In genomic region chr22:50526849-50527801, GRCh38 we compare ENCODE assay signal across 9 cellular contexts. TPM values are rescaled to one million over a fixed set of nuclear protein-coding genes. Genes with fewer than 3 reads are reported as not detected.
DNase-seq lines count a peak whose midpoint lies in the region; ATAC-seq and TF ChIP-seq lines count a peak whose summit lies in the region.
"Had no signal": no experiment of that assay in that cellular context is flagged by ENCODE, and none has a peak within 500 bp of the region (broad histone marks: within the 10 kb centered on the region; RNA-seq: fewer than 3 reads in every experiment).

No MANE protein-coding gene starts in this region.

- WGBS in transverse colon (ENCODE audit: low coverage in 1 of 2), 2 donors, result 54% methylated on average over 29 of the region's 29 CpGs; no CpG with 5 or more reads in 1 of the 2 donors

- TF ChIP-seq EP300 in transverse colon (IDR thresholded peaks at IDR 0.05; ENCODE audit: low read depth), result no peak

- H3K4me3 ChIP-seq in BE2C (ENCODE audit: low read depth, low read length) (peak overlapping the region; percentile 85), coronary artery (peak overlapping the region; percentile 86), transverse colon (peak overlapping the region; percentile 58 to 86 (median 74))

- H3K4me3 Mint-ChIP-seq in memory B cell, result peak overlapping the region; percentile 88

- peaks cover 17% of the 10 kb centered on the region for H3K36me3 ChIP-seq in BE2C
- peaks cover 0 to 11% (median 0%) of the 10 kb centered on the region in 4 donors for H3K36me3 ChIP-seq in transverse colon

- H3K9me3 ChIP-seq in BE2C (peaks cover 5% of the 10 kb centered on the region; the same call in 1 of the 2 replicates), transverse colon (no peaks in the 10 kb centered on the region)

- H3K27me3 Mint-ChIP-seq in memory B cell, result no peaks in the 10 kb centered on the region

- in situ Hi-C loops in transverse colon (cut with MboI; ENCODE audit: low pct_ligation_motif_present in 1 of 4, low pct_unique_long_range_greater_than_20kb in 1 of 4, low sequenced_read_pairs in 3 of 4), result no loop called here

- TF ChIP-seq CTCF in BE2C (IDR thresholded peaks at IDR 0.05; ENCODE audit: low read depth, low read length) (no peak), GM20000 (IDR thresholded peaks at IDR 0.05; ENCODE audit: extremely low read depth, missing control alignments) (no peak), coronary artery (IDR thresholded peaks at IDR 0.05) (no peak), transverse colon (IDR thresholded peaks at IDR 0.05) (no peak)

- peak overlapping the region; percentile 93 for H3K27ac Mint-ChIP-seq in memory B cell

- H3K4me1 ChIP-seq in BE2C (peaks cover 17% of the 10 kb centered on the region), transverse colon (peaks cover 15 to 66% (median 56%) of the 10 kb centered on the region in 4 donors)

- intact Hi-C loops in transverse colon (cut with DNase I; ENCODE audit: low total_unique reads), result no loop called here

- peaks cover 24% of the 10 kb centered on the region for H3K4me1 Mint-ChIP-seq in memory B cell

- DNase-seq in BE2C (peak; percentile 66), GM20000 (ENCODE audit: low spot score) (peak; percentile 85), SK-N-DZ (ENCODE audit: low spot score) (peak; percentile 74), coronary artery (ENCODE audit: low spot score) (peak; percentile 80), memory B cell (ENCODE audit: low spot score in 2 of 2) (peak in 1 of 2 donors; percentile 38), transverse colon (peak; percentile 74), NCI-H1092 treated with DMSO at 0.1 percent for 48 hours (lab: John Stamatoyannopoulos, UW) (no peak)

- ATAC-seq in memory B cell (ENCODE audit: low read depth) (no peak), GM19452 (IDR thresholded peaks at IDR 0.05; ENCODE audit: unreplicated experiment) (no peak)

- TF ChIP-seq POLR2A in transverse colon (IDR thresholded peaks at IDR 0.05), result peak; percentile 12

- peaks cover 30% of the 10 kb centered on the region for H3K27me3 ChIP-seq in BE2C
- H3K27me3 ChIP-seq in transverse colon, result no peaks in the 10 kb centered on the region

- peak overlapping the region; percentile 64 to 95 for H3K27ac ChIP-seq in coronary artery
- H3K27ac ChIP-seq in transverse colon, result peak overlapping the region; percentile 95 to 99 (median 98)

- peaks cover 1% of the 10 kb centered on the region for H3K36me3 Mint-ChIP-seq in memory B cell

- no peaks in the 10 kb centered on the region for H3K9me3 Mint-ChIP-seq in memory B cell

RNA-seq across cellular contexts. Expression of gene SCO2, which starts 1.7 kb away (rescaled TPM):
- polyA plus RNA-seq in BE2C (2012; ENCODE audit: insufficient read depth, insufficient read length, low read depth), result 8.2 TPM
- 1.1 and 5.1 TPM in 2 replicates for polyA plus RNA-seq in SK-N-DZ (2014; cell fraction: cytosol; rRNA removed)
- 4.3 and 7.6 TPM in 2 replicates for polyA plus RNA-seq in SK-N-DZ (2014; cell fraction: nucleus; rRNA removed)
- total RNA-seq in transverse colon, result 10 to 100 TPM in 1 of 4 donors, 1 to 10 TPM in 2, not detected in 1; 5.1 to 63.6 (median 5.9) TPM

RNA-seq across cellular contexts. Expression of gene TYMP, which starts 2.7 kb away (rescaled TPM):
- polyA plus RNA-seq in BE2C (2012; ENCODE audit: insufficient read depth, insufficient read length, low read depth), result 5.2 TPM
- 1.6 and 3.1 TPM in 2 replicates for polyA plus RNA-seq in SK-N-DZ (2014; cell fraction: cytosol; rRNA removed)
- 3.0 and 4.6 TPM in 2 replicates for polyA plus RNA-seq in SK-N-DZ (2014; cell fraction: nucleus; rRNA removed)
- 10 to 100 TPM; 27.5 to 60.7 (median 32.2) TPM for total RNA-seq in transverse colon

RNA-seq across cellular contexts. Expression of gene KLHDC7B, which starts 18.6 kb away (rescaled TPM):
- 1.3 TPM for polyA plus RNA-seq in BE2C (2012; ENCODE audit: insufficient read depth, insufficient read length, low read depth)
- polyA plus RNA-seq in SK-N-DZ (2014; cell fraction: cytosol; rRNA removed), result not detected in 2 replicates
- 0.13 TPM in 1 of 2 replicates, not detected in the other for polyA plus RNA-seq in SK-N-DZ (2014; cell fraction: nucleus; rRNA removed)
- 1 to 10 TPM in 1 of 4 donors, under 1 TPM in 2, not detected in 1; 0.14 to 1.5 (median 0.32) TPM for total RNA-seq in transverse colon
- total RNA-seq: LHCN-M2 had no signal

RNA-seq across cellular contexts. Expression of gene NCAPH2, which starts 19.1 kb away (rescaled TPM):
- polyA plus RNA-seq in BE2C (2012; ENCODE audit: insufficient read depth, insufficient read length, low read depth), result 201 TPM
- 120 and 139 TPM in 2 replicates for polyA plus RNA-seq in SK-N-DZ (2014; cell fraction: cytosol; rRNA removed)
- 392 and 416 TPM in 2 replicates for polyA plus RNA-seq in SK-N-DZ (2014; cell fraction: nucleus; rRNA removed)
- 10 to 100 TPM; 26.5 to 64.7 (median 41.6) TPM for total RNA-seq in transverse colon

RNA-seq across cellular contexts. Expression of gene LMF2, which starts 19.6 kb away (rescaled TPM):
- 126 TPM for polyA plus RNA-seq in BE2C (2012; ENCODE audit: insufficient read depth, insufficient read length, low read depth)
- 22.3 and 32.0 TPM in 2 replicates for polyA plus RNA-seq in SK-N-DZ (2014; cell fraction: cytosol; rRNA removed)
- polyA plus RNA-seq in SK-N-DZ (2014; cell fraction: nucleus; rRNA removed), result 426 and 427 TPM in 2 replicates
- 100 to 1,000 TPM in 1 of 4 donors, 10 to 100 TPM in 3; 54.0 to 119 (median 79.9) TPM for total RNA-seq in transverse colon
